ENCODE assay signal across 8 cellular contexts in genomic region chr5:176658817-176659216, GRCh38. TPM values are rescaled to one million over a fixed set of nuclear protein-coding genes. Genes with fewer than 3 reads are reported as not detected.
DNase-seq lines count a peak whose midpoint lies in the region; ATAC-seq and TF ChIP-seq lines count a peak whose summit lies in the region.

No MANE protein-coding gene starts in this region.

- no peaks in the 10 kb centered on the region for H3K9me3 Mint-ChIP-seq in activated T-cell treated with anti-CD3 and anti-CD28 coated beads, Interleukin-2, amount 50 U/mL, for 24 hours

- no peak for ATAC-seq in HG03045 (IDR thresholded peaks at IDR 0.05; ENCODE audit: unreplicated experiment)

- H3K27ac Mint-ChIP-seq in activated T-cell treated with anti-CD3 and anti-CD28 coated beads, Interleukin-2, amount 50 U/mL, for 24 hours, result peak overlapping the region; percentile 29

- peaks cover 43% of the 10 kb centered on the region for H3K4me1 Mint-ChIP-seq in activated T-cell treated with anti-CD3 and anti-CD28 coated beads, Interleukin-2, amount 50 U/mL, for 24 hours (ENCODE audit: low read depth)

- intact Hi-C loops in transverse colon (cut with DNase I; ENCODE audit: low total_unique reads), result no loop called here

- H3K27me3 ChIP-seq in SJSA1 (replicated peaks) (peaks cover 18% of the 10 kb centered on the region), transverse colon (peaks cover 7% of the 10 kb centered on the region)

- in situ Hi-C loops in transverse colon (cut with MboI; ENCODE audit: low pct_ligation_motif_present in 1 of 4, low pct_unique_long_range_greater_than_20kb in 1 of 4, low sequenced_read_pairs in 3 of 4), result loop anchor here in 3 of 4 donors (25.0 kb wide), 2 partner anchors 253 to 303 kb away; no protein-coding TSS in a partner anchor

- H3K4me3 ChIP-seq in SJSA1 (peak overlapping the region; percentile 3; the same call in 1 of the 2 replicates), fibroblast of villous mesenchyme (ENCODE audit: low read depth, low read length) (peak overlapping the region; percentile 27), transverse colon (peak overlapping the region in 1 of 4 donors; percentile 26)

- H3K9me3 ChIP-seq in SJSA1 (replicated peaks) (no peaks in the 10 kb centered on the region), transverse colon (no peaks in the 10 kb centered on the region)

- peaks cover 11% of the 10 kb centered on the region for H3K27me3 Mint-ChIP-seq in activated T-cell treated with anti-CD3 and anti-CD28 coated beads, Interleukin-2, amount 50 U/mL, for 24 hours

- H3K4me1 ChIP-seq in SJSA1 (replicated peaks) (peaks cover 13% of the 10 kb centered on the region), transverse colon (peaks cover 0 to 17% (median 12%) of the 10 kb centered on the region in 4 donors)

- TF ChIP-seq POLR2A in transverse colon (IDR thresholded peaks at IDR 0.05), result no peak

- no peak for TF ChIP-seq EP300 in transverse colon (IDR thresholded peaks at IDR 0.05; ENCODE audit: low read depth)

- TF ChIP-seq CTCF in fibroblast of villous mesenchyme (IDR thresholded peaks at IDR 0.05; ENCODE audit: insufficient read depth, low read depth, low read length), result no peak
- no peak for TF ChIP-seq CTCF in transverse colon (IDR thresholded peaks at IDR 0.05)

- H3K27ac ChIP-seq in SJSA1, result no peak overlapping the region
- H3K27ac ChIP-seq in transverse colon, result peak overlapping the region in 2 of 4 donors; percentile 14 to 15

- H3K36me3 Mint-ChIP-seq in activated T-cell treated with anti-CD3 and anti-CD28 coated beads, Interleukin-2, amount 50 U/mL, for 24 hours (ENCODE audit: low read depth), result peaks cover 31% of the 10 kb centered on the region

- no peak for DNase-seq in activated T-cell treated with anti-CD3 and anti-CD28 coated beads, Interleukin-2, amount 50 U/mL, for 24 hours
- DNase-seq in activated T-cell treated with anti-CD3 and anti-CD28 coated beads, Interleukin-2, amount 50 U/mL, for 1 hour, result no peak
- DNase-seq in SJSA1 (ENCODE audit: low read depth in 1 of 2, low spot score in 2 of 2), result peak in 1 of 2 experiments; percentile 71
- peak; percentile 77 for DNase-seq in fibroblast of villous mesenchyme (ENCODE audit: low read depth)
- DNase-seq in transverse colon, result peak; percentile 46
- DNase-seq in COLO829 (ENCODE audit: low spot score), result no peak
- no peak for DNase-seq in activated gamma-delta T cell (lab: John Stamatoyannopoulos, UW)

- WGBS in transverse colon (ENCODE audit: low coverage in 1 of 2), 2 donors, result 34% methylated on average over 7 of the region's 7 CpGs; no CpG with 5 or more reads in 1 of the 2 donors

- H3K4me3 Mint-ChIP-seq in activated T-cell treated with anti-CD3 and anti-CD28 coated beads, Interleukin-2, amount 50 U/mL, for 24 hours, result peak overlapping the region; percentile 14

- H3K36me3 ChIP-seq in SJSA1 (peaks cover 22% of the 10 kb centered on the region), transverse colon (no peaks in the 10 kb centered on the region)

RNA-seq across cellular contexts. Expression of gene TSPAN17, which starts 11.5 kb away (rescaled TPM):
- 50.9 and 52.5 TPM in 2 replicates for total RNA-seq in SJSA1 (2014; rRNA removed; shearing (Covaris generic))
- 34.5 and 38.0 TPM in 2 replicates for total RNA-seq in fibroblast of villous mesenchyme
- 100 to 1,000 TPM in 1 of 4 donors, 10 to 100 TPM in 3; 27.2 to 227 (median 36.1) TPM for total RNA-seq in transverse colon

RNA-seq across cellular contexts. Expression of gene EIF4E1B, which starts 28.3 kb away (rescaled TPM):
- not detected in 2 replicates for total RNA-seq in SJSA1 (2014; rRNA removed; shearing (Covaris generic))
- total RNA-seq in fibroblast of villous mesenchyme, result not detected in 2 replicates
- total RNA-seq in transverse colon, result not detected

RNA-seq across cellular contexts. Expression of gene SNCB, which starts 28.5 kb away (rescaled TPM):
- total RNA-seq in SJSA1 (2014; rRNA removed; shearing (Covaris generic)), result not detected in 2 replicates
- total RNA-seq in fibroblast of villous mesenchyme, result not detected in 2 replicates
- total RNA-seq in transverse colon, result not detected

RNA-seq across cellular contexts. Expression of gene GPRIN1, which starts 48.9 kb away (rescaled TPM):
- 15.0 and 15.6 TPM in 2 replicates for total RNA-seq in SJSA1 (2014; rRNA removed; shearing (Covaris generic))
- total RNA-seq in fibroblast of villous mesenchyme (2.6 and 3.5 TPM in 2 replicates), transverse colon (1 to 10 TPM; 1.6 to 9.7 (median 3.6) TPM)

Comparison
In these comparisons a context has a peak if more than half of its experiments do, and no peak if none do; other contexts are left out.
1. DNase-seq: peak in fibroblast of villous mesenchyme (single experiment) and transverse colon (single experiment); none in activated T-cell treated with anti-CD3 and anti-CD28 coated beads, Interleukin-2, amount 50 U/mL, for 24 hours (single experiment), activated T-cell treated with anti-CD3 and anti-CD28 coated beads, Interleukin-2, amount 50 U/mL, for 1 hour (single experiment), COLO829 (single experiment) and activated gamma-delta T cell (single experiment).